ENCODE assay signal across 18 cellular contexts in genomic region chr3:78267235-78267634, GRCh38.
DNase-seq lines count a peak whose midpoint lies in the region; ATAC-seq and TF ChIP-seq lines count a peak whose summit lies in the region.
"Had no signal": no experiment of that assay in that cellular context is flagged by ENCODE, and none has a peak within 500 bp of the region (broad histone marks: within the 10 kb centered on the region; RNA-seq: fewer than 3 reads in every experiment).

No MANE protein-coding gene starts in this region.

- BruUV-seq in Calu3 (replicated peaks; lab: Mats Ljungman, UMichigan), result TSS peak; percentile 73

- TF ChIP-seq CTCF in Calu3 (IDR thresholded peaks at IDR 0.05; ENCODE audit: unreplicated experiment), result no peak
- TF ChIP-seq CTCF in OCI-LY3 (IDR thresholded peaks at IDR 0.05; ENCODE audit: low read depth, low read length), result no peak

- peaks cover 49% of the 10 kb centered on the region for H3K4me1 Mint-ChIP-seq in Calu3 (ENCODE audit: low read depth, unreplicated experiment)
- H3K4me1 Mint-ChIP-seq: CD14-positive monocyte; CD4-positive, alpha-beta memory T cell had no signal

- peaks cover 21% of the 10 kb centered on the region for H3K36me3 Mint-ChIP-seq in Calu3 (ENCODE audit: insufficient read depth, unreplicated experiment)
- H3K36me3 Mint-ChIP-seq: CD14-positive monocyte; CD4-positive, alpha-beta memory T cell had no signal

- no peak overlapping the region for H2BK12ac ChIP-seq in mesenchymal stem cell (ENCODE audit: low read length in 2 of 2)

- no peak overlapping the region for H4K8ac ChIP-seq in mesenchymal stem cell (ENCODE audit: low read length)

- CTCF ChIA-PET in Calu3 (lab: Charles Lee), result no interaction called here

- H2AK5ac ChIP-seq in mesenchymal stem cell (ENCODE audit: low read length, severe bottlenecking), result no peak overlapping the region

- H3K9me3 Mint-ChIP-seq in Calu3 (ENCODE audit: low read depth, unreplicated experiment), result peaks cover 9% of the 10 kb centered on the region

- H3K4me2 ChIP-seq in OCI-LY3 (ENCODE audit: low read length) (no peak overlapping the region), mesenchymal stem cell (ENCODE audit: low read length, poor library complexity, severe bottlenecking) (no peak overlapping the region)
- H3K4me2 ChIP-seq: BLaER1 had no signal

- peak overlapping the region; percentile 99 for H3K27ac Mint-ChIP-seq in Calu3 (ENCODE audit: unreplicated experiment)
- H3K27ac Mint-ChIP-seq: CD14-positive monocyte; CD4-positive, alpha-beta memory T cell; H9 had no signal

- DNase-seq in NCI-H748 (lab: John Stamatoyannopoulos, UW; ENCODE audit: unreplicated experiment), result peak; percentile 0
- DNase-seq in NCI-H748 treated with DMSO at 0.1 percent for 48 hours (lab: John Stamatoyannopoulos, UW), result no peak
- no peak for DNase-seq in Calu3
- DNase-seq in mesenchymal stem cell, result no peak
- no peak for DNase-seq in Right ventricle myocardium superior
- DNase-seq: CD4-positive, alpha-beta memory T cell; DMS 273 treated with DMSO at 0.1 percent for 48 hours; DMS53; DND-41; EL; H9 had no signal

- peak overlapping the region; percentile 3; the same call in 1 of the 2 replicates for H3K27ac ChIP-seq in OCI-LY3 (ENCODE audit: low read length)
- peak overlapping the region; percentile 92 for H3K27ac ChIP-seq in mesenchymal stem cell (ENCODE audit: low read length, poor library complexity, severe bottlenecking)
- H3K27ac ChIP-seq: 22Rv1, BLaER1 had no signal

- peaks cover 35% of the 10 kb centered on the region for H3K36me3 ChIP-seq in OCI-LY3 (replicated peaks; ENCODE audit: low read depth, low read length)
- peaks cover 0 to 3% of the 10 kb centered on the region in 2 experiments for H3K36me3 ChIP-seq in mesenchymal stem cell (ENCODE audit: control insufficient read depth in 1 of 2, insufficient read depth in 2 of 2, low read depth in 1 of 2, low read length in 2 of 2)
- H3K36me3 ChIP-seq: BLaER1 had no signal

- H4K91ac ChIP-seq in mesenchymal stem cell (ENCODE audit: low read length), result no peak overlapping the region

- no peaks in the 10 kb centered on the region for H4K20me1 ChIP-seq in OCI-LY3 (ENCODE audit: insufficient read depth, low read length)
- H4K20me1 ChIP-seq: BLaER1 had no signal

- no peak for ATAC-seq in GM21515 (IDR thresholded peaks at IDR 0.05; ENCODE audit: unreplicated experiment)
- ATAC-seq in GM18873 (IDR thresholded peaks at IDR 0.05; ENCODE audit: low FRiP score, unreplicated experiment), result no peak
- ATAC-seq in Right ventricle myocardium superior (ENCODE audit: poor library complexity), result no peak

- H3K27me3 Mint-ChIP-seq in Calu3 (ENCODE audit: unreplicated experiment), result no peaks in the 10 kb centered on the region
- H3K27me3 Mint-ChIP-seq: CD4-positive, alpha-beta memory T cell had no signal

- H3K79me1 ChIP-seq in mesenchymal stem cell (replicated peaks; ENCODE audit: low read length, poor library complexity, severe bottlenecking), result no peaks in the 10 kb centered on the region

- no peak overlapping the region for H3K9ac ChIP-seq in OCI-LY3 (ENCODE audit: low read length)
- H3K9ac ChIP-seq in mesenchymal stem cell (ENCODE audit: low read length), result no peak overlapping the region
- H3K9ac ChIP-seq: BLaER1 had no signal

- no peak overlapping the region for H2BK5ac ChIP-seq in mesenchymal stem cell (ENCODE audit: low read depth, low read length, poor library complexity, severe bottlenecking)

- H3K14ac ChIP-seq in mesenchymal stem cell (ENCODE audit: low read length in 2 of 2), result no peak overlapping the region

- intact Hi-C loops in Calu3 (cut with micrococcal nuclease; ENCODE audit: unreplicated experiment), result loop anchor here (5.0 to 10.0 kb wide), 3 partner anchors 238 to 750 kb away; no protein-coding TSS in a partner anchor
- intact Hi-C loops in Right ventricle myocardium superior (cut with DNase I), result no loop called here

- no peak overlapping the region for H3K23ac ChIP-seq in mesenchymal stem cell (ENCODE audit: low read length in 2 of 2)

- no peaks in the 10 kb centered on the region for H3K27me3 ChIP-seq in OCI-LY3 (ENCODE audit: low read depth, low read length)
- H3K27me3 ChIP-seq in mesenchymal stem cell (ENCODE audit: control insufficient read depth in 1 of 2, insufficient read depth in 1 of 2, low read length in 2 of 2), result no peaks in the 10 kb centered on the region
- H3K27me3 ChIP-seq: BLaER1 had no signal

- H2BK15ac ChIP-seq in mesenchymal stem cell (ENCODE audit: low read depth, poor library complexity, severe bottlenecking), result no peak overlapping the region

- H2AFZ ChIP-seq in OCI-LY3 (ENCODE audit: low read depth, low read length) (no peak overlapping the region), mesenchymal stem cell (ENCODE audit: low read depth, low read length) (no peak overlapping the region)

- H3K9me3 ChIP-seq in OCI-LY3 (ENCODE audit: insufficient read depth, low read length) (peaks cover 28% of the 10 kb centered on the region), mesenchymal stem cell (ENCODE audit: control insufficient read depth, low read length) (peaks cover 16% of the 10 kb centered on the region)

- H3K4me3 ChIP-seq in OCI-LY3 (ENCODE audit: low read length) (no peak overlapping the region), mesenchymal stem cell (ENCODE audit: insufficient read depth in 1 of 2, low read depth in 1 of 2, low read length in 2 of 2) (no peak overlapping the region)
- H3K4me3 ChIP-seq: BLaER1, GM12878 had no signal

- H3K79me2 ChIP-seq in OCI-LY3 (ENCODE audit: low read length), result no peaks in the 10 kb centered on the region

- H3K4ac ChIP-seq in mesenchymal stem cell (ENCODE audit: low read depth in 1 of 2, low read length in 2 of 2), result no peak overlapping the region

- H3K4me3 Mint-ChIP-seq in Calu3 (ENCODE audit: low read depth, unreplicated experiment), result peak overlapping the region; percentile 55
- H3K4me3 Mint-ChIP-seq: CD14-positive monocyte; CD4-positive, alpha-beta memory T cell; H9 had no signal

- H2BK120ac ChIP-seq in mesenchymal stem cell (ENCODE audit: low read depth, low read length), result no peak overlapping the region

- H3K4me1 ChIP-seq in OCI-LY3 (ENCODE audit: low read length) (peaks cover 18% of the 10 kb centered on the region), mesenchymal stem cell (ENCODE audit: control insufficient read depth, insufficient read depth, low read depth, low read length) (peaks cover 8% of the 10 kb centered on the region)
- H3K4me1 ChIP-seq: BLaER1 had no signal

- H3K18ac ChIP-seq in mesenchymal stem cell (ENCODE audit: low read depth in 1 of 2, low read length in 2 of 2), result no peak overlapping the region
